1 cellular context compared by ENCODE assay signal in genomic region chr9:99172129-99173091, GRCh38.
TF ChIP-seq lines count a peak whose summit lies in the region.

No MANE protein-coding gene starts in this region.

TF ChIP-seq in HepG2, 621 proteins besides CTCF, POLR2A, EP300 and RAD21 (continued from another document and continues in another):
- TF ChIP-seq ZHX1 (CRISPR knock-in tag; IDR thresholded peaks at IDR 0.05; ENCODE audit: low read depth) (0 out of 2 replicates have a peak, but pooled peaks have one; percentile 28), IRF2 (CRISPR knock-in tag; IDR thresholded peaks at IDR 0.05) (peak; percentile 66), ESRRA (CRISPR knock-in tag; IDR thresholded peaks at IDR 0.05; ENCODE audit: low read depth) (no peak), ZNF317 (CRISPR knock-in tag; IDR thresholded peaks at IDR 0.05) (no peak), PCBP2 (optimal IDR thresholded peaks at IDR 0.05; ENCODE audit: low read depth, low read length, poor library complexity, severe bottlenecking) (no peak), PHB2 (IDR thresholded peaks at IDR 0.05; ENCODE audit: partially characterized antibody) (no peak), TFDP1 (CRISPR knock-in tag; IDR thresholded peaks at IDR 0.05; ENCODE audit: borderline replicate concordance) (no peak), GPN1 (CRISPR knock-in tag; IDR thresholded peaks at IDR 0.05; ENCODE audit: borderline replicate concordance) (no peak), ZFP1 (CRISPR knock-in tag; IDR thresholded peaks at IDR 0.05) (no peak), ZNF530 (CRISPR knock-in tag; IDR thresholded peaks at IDR 0.05; ENCODE audit: low read depth) (no peak), PHF21A (CRISPR knock-in tag; IDR thresholded peaks at IDR 0.05) (peak; percentile 73), SMARCC2 (IDR thresholded peaks at IDR 0.05) (no peak), ZNF34 (CRISPR knock-in tag; IDR thresholded peaks at IDR 0.05; ENCODE audit: borderline replicate concordance) (no peak), ZMYM4 (CRISPR knock-in tag; IDR thresholded peaks at IDR 0.05) (peak; percentile 47), MTF2 (CRISPR knock-in tag; IDR thresholded peaks at IDR 0.05; ENCODE audit: borderline replicate concordance) (no peak), PAF1 (CRISPR knock-in tag; IDR thresholded peaks at IDR 0.05) (no peak), KAT2B (IDR thresholded peaks at IDR 0.05; ENCODE audit: borderline replicate concordance, low read depth, low read length) (no peak; the same call in 1 of the 2 replicates), GTF3A (CRISPR knock-in tag; conservative IDR thresholded peaks at IDR 0.05) (no peak), NR1H2 (CRISPR knock-in tag; IDR thresholded peaks at IDR 0.05; ENCODE audit: borderline replicate concordance, low read depth) (no peak), ZNF616 (CRISPR knock-in tag; IDR thresholded peaks at IDR 0.05; ENCODE audit: low read depth) (no peak), KLF16 (CRISPR knock-in tag; IDR thresholded peaks at IDR 0.05) (peak in 1 of 2 experiments; percentile 39; a peak in 1 of 4 replicates), HNRNPL (IDR thresholded peaks at IDR 0.05; ENCODE audit: low read depth, low read length) (no peak), GATAD2A (CRISPR knock-in tag; IDR thresholded peaks at IDR 0.05) (peak; percentile 89), RORA (CRISPR knock-in tag; IDR thresholded peaks at IDR 0.05) (no peak), THRA (CRISPR knock-in tag; IDR thresholded peaks at IDR 0.05; ENCODE audit: borderline replicate concordance) (peak; percentile 84; the same call in 1 of the 2 replicates), GATA4 (IDR thresholded peaks at IDR 0.05; ENCODE audit: borderline replicate concordance, low read depth) (no peak), ZNF639 (CRISPR knock-in tag; conservative IDR thresholded peaks at IDR 0.05) (no peak), CEBPG (CRISPR knock-in tag; IDR thresholded peaks at IDR 0.05) (peak; percentile 45; the same call in 1 of the 2 replicates), FOSL1 (CRISPR knock-in tag; IDR thresholded peaks at IDR 0.05; ENCODE audit: borderline replicate concordance) (no peak), FOXP4 (CRISPR knock-in tag; IDR thresholded peaks at IDR 0.05) (peak; percentile 85), ZNF230 (CRISPR knock-in tag; IDR thresholded peaks at IDR 0.05) (no peak), SIX4 (CRISPR knock-in tag; IDR thresholded peaks at IDR 0.05) (peak; percentile 52; the same call in 1 of the 2 replicates), ZNF703 (CRISPR knock-in tag; IDR thresholded peaks at IDR 0.05; ENCODE audit: borderline replicate concordance) (peak; percentile 63; the same call in 1 of the 2 replicates), ATRX (CRISPR knock-in tag; IDR thresholded peaks at IDR 0.05; ENCODE audit: borderline replicate concordance) (no peak), ZNF557 (CRISPR knock-in tag; IDR thresholded peaks at IDR 0.05) (no peak), PTBP1 (IDR thresholded peaks at IDR 0.05; ENCODE audit: low read depth, low read length, poor library complexity, severe bottlenecking) (no peak), MEIS2 (CRISPR knock-in tag; IDR thresholded peaks at IDR 0.05) (peak; percentile 99), NR2F2 (IDR thresholded peaks at IDR 0.05; ENCODE audit: borderline replicate concordance, low read depth) (0 out of 2 replicates have a peak, but pooled peaks have one; percentile 63), RBFOX2 (IDR thresholded peaks at IDR 0.05; ENCODE audit: low read depth, low read length) (no peak), ZBTB49 (CRISPR knock-in tag; IDR thresholded peaks at IDR 0.05; ENCODE audit: borderline replicate concordance) (no peak), GMEB1 (CRISPR knock-in tag; IDR thresholded peaks at IDR 0.05; ENCODE audit: borderline replicate concordance) (no peak), SMAD1 (CRISPR knock-in tag; IDR thresholded peaks at IDR 0.05; ENCODE audit: borderline replicate concordance, low read depth) (no peak), ZBTB37 (CRISPR knock-in tag; IDR thresholded peaks at IDR 0.05) (0 out of 2 replicates have a peak, but pooled peaks have one; percentile 25), TP53 (CRISPR knock-in tag; conservative IDR thresholded peaks at IDR 0.05) (no peak), HNF1B (CRISPR knock-in tag; IDR thresholded peaks at IDR 0.05) (no peak), E2F1 (CRISPR knock-in tag; IDR thresholded peaks at IDR 0.05) (no peak), NR2F1 (CRISPR knock-in tag; IDR thresholded peaks at IDR 0.05) (0 out of 4 replicates have a peak, but pooled peaks of 1 of the 2 experiments have one; percentile 25)
